Comparison of ENCODE assay signal across 19 cellular contexts in the genomic region with DNA sequence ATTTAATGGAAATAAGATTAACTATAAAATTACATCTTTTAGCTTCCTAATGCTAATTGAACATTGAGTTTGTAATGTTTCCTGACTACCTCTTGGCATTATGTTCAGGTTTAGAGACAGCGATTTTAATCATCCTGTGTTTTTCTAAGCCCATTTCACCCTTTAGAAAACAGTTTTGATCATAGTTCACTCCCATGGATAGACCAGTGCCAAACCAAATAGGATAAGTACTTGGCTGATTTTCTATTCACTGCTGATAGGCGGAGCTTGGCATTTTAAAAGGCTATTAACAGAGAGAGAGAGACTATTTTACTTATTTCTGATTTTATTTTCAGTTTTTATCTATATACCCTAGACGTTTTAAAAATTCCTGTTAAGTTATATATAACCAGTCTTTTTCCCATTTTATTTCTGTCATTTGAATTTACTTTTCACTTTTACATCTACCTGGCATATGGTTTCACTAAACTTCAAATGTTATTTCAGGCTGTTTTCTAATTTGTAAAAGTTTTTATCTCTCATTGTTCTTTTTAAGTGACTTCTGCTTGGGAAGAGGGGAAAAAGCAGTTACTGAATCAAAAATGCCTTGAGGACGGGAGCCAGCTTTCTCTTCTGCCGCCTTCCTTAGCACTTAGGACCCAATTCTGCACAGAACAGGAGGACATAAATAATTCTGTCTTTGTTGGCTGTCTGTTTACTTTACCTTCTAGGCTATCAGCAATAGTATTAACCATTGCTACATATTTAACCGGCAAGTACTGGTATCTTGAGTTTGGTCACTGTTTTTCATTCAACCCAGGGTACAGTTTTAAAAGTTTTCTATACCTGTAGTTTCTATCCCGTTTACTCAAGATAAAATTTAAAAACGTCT. TPM values are rescaled to one million over a fixed set of nuclear protein-coding genes. Genes with fewer than 3 reads are reported as not detected.
A peak's percentile ranks its signal among the peaks of the same experiment; 100 is the strongest.
DNase-seq lines count a peak whose midpoint lies in the region; ATAC-seq, FAIRE-seq and TF ChIP-seq lines count a peak whose summit lies in the region.
"Had no signal": no experiment of that assay in that cellular context is flagged by ENCODE, and none has a peak within 500 bp of the region (broad histone marks: within the 10 kb centered on the region; RNA-seq: fewer than 3 reads in every experiment).

No MANE protein-coding gene starts in this region.

- H3K4me1 ChIP-seq in ACC112 (ENCODE audit: control insufficient read depth, insufficient read depth, low read length, unreplicated experiment) (peaks cover 19% of the 10 kb centered on the region), endothelial cell of umbilical vein (ENCODE audit: control insufficient read depth, extremely low read depth, insufficient read depth, low read length) (peaks cover 32% of the 10 kb centered on the region), mesenchymal stem cell (ENCODE audit: control insufficient read depth, insufficient read depth, low read depth, low read length) (no peaks in the 10 kb centered on the region), gastrocnemius medialis (no peaks in the 10 kb centered on the region)

- no peak overlapping the region for H3K14ac ChIP-seq in mesenchymal stem cell (ENCODE audit: low read length in 2 of 2)

- H3K9me1 ChIP-seq in endothelial cell of umbilical vein (replicated peaks; ENCODE audit: control insufficient read depth, extremely low read depth, insufficient read depth, low read length) = no peaks in the 10 kb centered on the region

- peaks cover 12% of the 10 kb centered on the region for H3K79me1 ChIP-seq in mesenchymal stem cell (replicated peaks; ENCODE audit: low read length, poor library complexity, severe bottlenecking)

- H3K79me2 ChIP-seq in ACC112 (ENCODE audit: control insufficient read depth, insufficient read depth, low read length, unreplicated experiment) = peaks cover 13% of the 10 kb centered on the region
- H3K79me2 ChIP-seq in endothelial cell of umbilical vein (ENCODE audit: control insufficient read depth, insufficient read depth, low read length) = peaks cover 3% of the 10 kb centered on the region

- ATAC-seq in GM18907 (IDR thresholded peaks at IDR 0.05; ENCODE audit: unreplicated experiment) = no peak
- no peak for ATAC-seq in gastrocnemius medialis

- no peak overlapping the region for H3K4ac ChIP-seq in mesenchymal stem cell (ENCODE audit: low read depth in 1 of 2, low read length in 2 of 2)

- TF ChIP-seq POLR2A in endothelial cell of umbilical vein (IDR thresholded peaks at IDR 0.05; ENCODE audit: low read depth, low read length) = no peak
- TF ChIP-seq POLR2A in gastrocnemius medialis (IDR thresholded peaks at IDR 0.05) = no peak

- peak; percentile 20 for DNase-seq in NCI-H2081 treated with DMSO at 0.1 percent for 48 hours (lab: John Stamatoyannopoulos, UW)
- DNase-seq in endothelial cell of umbilical vein (ENCODE audit: low read depth, low spot score) = peak; percentile 74
- peak; percentile 10 for DNase-seq in mesenchymal stem cell
- DNase-seq in NAMALWA (ENCODE audit: low spot score) = no peak
- DNase-seq in NCI-H345 treated with DMSO at 0.1 percent for 48 hours (lab: John Stamatoyannopoulos, UW; ENCODE audit: unreplicated experiment) = no peak
- DNase-seq in gastrocnemius medialis = no peak
- DNase-seq: activated CD4-positive, alpha-beta T cell treated with anti-CD3 and anti-CD28 coated beads for 4 hours; activated naive CD8-positive, alpha-beta T cell treated with anti-CD3 and anti-CD28 coated beads, Interleukin-2, amount 10 ng/mL, durations not matched to agents 7 days and 5 days; activated T-cell treated with anti-CD3 and anti-CD28 coated beads, Interleukin-2, amount 50 U/mL, for 24 hours; GF-D8; naive B cell; NCI-H187; SHP77 treated with DMSO at 0.1 percent for 48 hours; thyroid gland had no signal

- H3K27me3 ChIP-seq in ACC112 (ENCODE audit: insufficient read depth, low read length) (no peaks in the 10 kb centered on the region), endothelial cell of umbilical vein (ENCODE audit: control insufficient read depth in 2 of 2, insufficient read depth in 2 of 2, low read length in 2 of 2) (no peaks in the 10 kb centered on the region), mesenchymal stem cell (ENCODE audit: control insufficient read depth in 1 of 2, insufficient read depth in 1 of 2, low read length in 2 of 2) (no peaks in the 10 kb centered on the region), gastrocnemius medialis (no peaks in the 10 kb centered on the region)
- H3K27me3 ChIP-seq: thyroid gland had no signal

- H2BK12ac ChIP-seq in mesenchymal stem cell (ENCODE audit: low read length in 2 of 2) = no peak overlapping the region

- H2BK120ac ChIP-seq in mesenchymal stem cell (ENCODE audit: low read depth, low read length) = peak overlapping the region; percentile 19

- no peak overlapping the region for H2AK5ac ChIP-seq in mesenchymal stem cell (ENCODE audit: low read length, severe bottlenecking)

- POLR2A ChIA-PET in endothelial cell of umbilical vein (lab: Charles Lee) = interaction anchor here (1.5 kb wide), 1 partner anchor 18 kb away, joined by 3 read pairs; no protein-coding TSS in a partner anchor

- H2BK15ac ChIP-seq in mesenchymal stem cell (ENCODE audit: low read depth, poor library complexity, severe bottlenecking) = no peak overlapping the region

- H3K4me2 ChIP-seq in endothelial cell of umbilical vein (ENCODE audit: insufficient read depth, low read length) (peak overlapping the region; percentile 79), mesenchymal stem cell (ENCODE audit: low read length, poor library complexity, severe bottlenecking) (no peak overlapping the region)
- H3K4me2 ChIP-seq: KMS-11 had no signal

- no peak overlapping the region for H4K91ac ChIP-seq in mesenchymal stem cell (ENCODE audit: low read length)

- peak; percentile 68 for FAIRE-seq in endothelial cell of umbilical vein (lab: Jason Lieb, UNC)

- TF ChIP-seq CTCF in endothelial cell of umbilical vein (IDR thresholded peaks at IDR 0.05; ENCODE audit: extremely low read depth in 1 of 2, insufficient read depth in 1 of 2, low read depth in 1 of 2, low read length in 2 of 2) (no peak), gastrocnemius medialis (IDR thresholded peaks at IDR 0.05 in 4 of 5, conservative IDR thresholded peaks at IDR 0.05 in 1 of 5) (no peak)

- H4K20me1 ChIP-seq in endothelial cell of umbilical vein (replicated peaks; ENCODE audit: control insufficient read depth, extremely low read depth, insufficient read depth, low read length) = no peaks in the 10 kb centered on the region

- H3K18ac ChIP-seq in mesenchymal stem cell (ENCODE audit: low read depth in 1 of 2, low read length in 2 of 2) = no peak overlapping the region

- H3K9me3 ChIP-seq in endothelial cell of umbilical vein (replicated peaks; ENCODE audit: control insufficient read depth, insufficient read depth, low read length) (no peaks in the 10 kb centered on the region), mesenchymal stem cell (ENCODE audit: control insufficient read depth, low read length) (no peaks in the 10 kb centered on the region), gastrocnemius medialis (no peaks in the 10 kb centered on the region)
- H3K9me3 ChIP-seq: thyroid gland had no signal

- CTCF ChIA-PET in endothelial cell of umbilical vein (lab: Charles Lee) = interaction anchor here (0.8 to 2.7 kb wide), 12 partner anchors 9 to 134 kb away, joined by 3 to 10 read pairs (median 5); partner anchors contain the start of gene SGMS2

- H3K4me3 ChIP-seq in ACC112 (ENCODE audit: low read depth, low read length) = peak overlapping the region; percentile 42; the same call in 1 of the 2 replicates
- H3K4me3 ChIP-seq in endothelial cell of umbilical vein (replicated peaks in 1 of 3; ENCODE audit: insufficient read depth in 1 of 3, low read depth in 1 of 3, low read length in 3 of 3) = peak overlapping the region in 2 of 3 experiments; percentile 16 to 25
- no peak overlapping the region for H3K4me3 ChIP-seq in mesenchymal stem cell (ENCODE audit: insufficient read depth in 1 of 2, low read depth in 1 of 2, low read length in 2 of 2)
- no peak overlapping the region for H3K4me3 ChIP-seq in gastrocnemius medialis
- H3K4me3 ChIP-seq: thyroid gland had no signal

- H3K27ac ChIP-seq in ACC112 (ENCODE audit: low read depth, low read length) = no peak overlapping the region
- H3K27ac ChIP-seq in endothelial cell of umbilical vein (ENCODE audit: insufficient read depth, low read depth, low read length) = peak overlapping the region; percentile 32
- H3K27ac ChIP-seq in mesenchymal stem cell (ENCODE audit: low read length, poor library complexity, severe bottlenecking) = no peak overlapping the region
- no peak overlapping the region for H3K27ac ChIP-seq in gastrocnemius medialis
- H3K27ac ChIP-seq: epithelial cell of prostate, HL-60, KMS-11, thyroid gland had no signal

- no peak overlapping the region for H4K8ac ChIP-seq in mesenchymal stem cell (ENCODE audit: low read length)

- no peak overlapping the region for H2BK5ac ChIP-seq in mesenchymal stem cell (ENCODE audit: low read depth, low read length, poor library complexity, severe bottlenecking)

- H3K23ac ChIP-seq in mesenchymal stem cell (ENCODE audit: low read length in 2 of 2) = no peak overlapping the region

- H3K9ac ChIP-seq in endothelial cell of umbilical vein (replicated peaks; ENCODE audit: extremely low read depth, insufficient read depth, low read length) = peak overlapping the region; percentile 51
- H3K9ac ChIP-seq in mesenchymal stem cell (ENCODE audit: low read length) = peak overlapping the region; percentile 75
- H3K9ac ChIP-seq: KMS-11 had no signal

- dilution Hi-C loops in endothelial cell of umbilical vein (cut with MboI; ENCODE audit: extremely low pct_ligation_motif_present, low sequenced_read_pairs) = no loop called here

- intact Hi-C loops in endothelial cell of umbilical vein (cut with micrococcal nuclease) (loop anchor here (1.0 to 2.0 kb wide), 3 partner anchors 16 to 46 kb away; partner anchors contain the start of gene SGMS2), gastrocnemius medialis (cut with DNase I; ENCODE audit: low total_unique reads) (no loop called here)

- H3K36me3 ChIP-seq in ACC112 (ENCODE audit: insufficient read depth, low read length) = peaks cover 6% of the 10 kb centered on the region; the same call in 1 of the 2 replicates
- no peaks in the 10 kb centered on the region for H3K36me3 ChIP-seq in endothelial cell of umbilical vein (ENCODE audit: control insufficient read depth in 2 of 2, extremely low read depth in 1 of 2, insufficient read depth in 2 of 2, low read length in 2 of 2)
- H3K36me3 ChIP-seq in mesenchymal stem cell (ENCODE audit: control insufficient read depth in 1 of 2, insufficient read depth in 2 of 2, low read depth in 1 of 2, low read length in 2 of 2) = no peaks in the 10 kb centered on the region
- no peaks in the 10 kb centered on the region for H3K36me3 ChIP-seq in gastrocnemius medialis
- H3K36me3 ChIP-seq: thyroid gland had no signal

- in situ Hi-C loops in gastrocnemius medialis (cut with MboI; ENCODE audit: low sequenced_read_pairs in 4 of 4) = no loop called here

- H2AFZ ChIP-seq in ACC112 (ENCODE audit: low read length, unreplicated experiment) = no peak overlapping the region
- peak overlapping the region; percentile 51 for H2AFZ ChIP-seq in endothelial cell of umbilical vein (ENCODE audit: low read depth, low read length)
- H2AFZ ChIP-seq in mesenchymal stem cell (ENCODE audit: low read depth, low read length) = no peak overlapping the region

- WGBS in mesenchymal stem cell = 67% methylated on average over 2 of the region's 8 CpGs

- no TSS peak for BruUV-seq in endothelial cell of umbilical vein (replicated peaks; lab: Mats Ljungman, UMichigan)

RNA-seq across cellular contexts. Expression of gene SGMS2, which starts 46.4 kb away (rescaled TPM):
- total RNA-seq in endothelial cell of umbilical vein = 33.0 and 35.9 TPM in 2 replicates
- polyA plus RNA-seq in endothelial cell of umbilical vein = 33.2 and 39.1 TPM in 2 replicates
- polyA plus RNA-seq in endothelial cell of umbilical vein (2011; cell fraction: cytosol; rRNA removed) = 16.1 and 16.3 TPM in 2 replicates
- 17.8 and 25.6 TPM in 2 replicates for polyA plus RNA-seq in endothelial cell of umbilical vein (2011; cell fraction: nucleus; rRNA removed)
- 23.9 and 31.4 TPM in 2 replicates for polyA plus RNA-seq in endothelial cell of umbilical vein (2012)
- polyA minus RNA-seq in endothelial cell of umbilical vein = 162 and 181 TPM in 2 replicates
- 22.0 TPM for polyA minus RNA-seq in endothelial cell of umbilical vein (2011; cell fraction: cytosol; rRNA and poly(A)+ RNA removed)
- polyA minus RNA-seq in endothelial cell of umbilical vein (2011; cell fraction: nucleus; rRNA and poly(A)+ RNA removed) = 46.8 and 50.8 TPM in 2 replicates
- 12.5 TPM for polyA plus RNA-seq in mesenchymal stem cell (2013, experiment 1 of 2)
- 12.4 TPM for polyA plus RNA-seq in mesenchymal stem cell (2013, experiment 2 of 2)
- total RNA-seq in gastrocnemius medialis = 10 to 100 TPM; 10.2 to 79.1 (median 23.8) TPM
- total RNA-seq: activated naive CD8-positive, alpha-beta T cell treated with anti-CD3 and anti-CD28 coated beads, Interleukin-2, amount 10 ng/mL, durations not matched to agents 7 days and 5 days had no signal

Comparison
In these comparisons a context has a peak if more than half of its experiments do, and no peak if none do; other contexts are left out.
1. H3K4me3 ChIP-seq: peak in ACC112 (single experiment) and endothelial cell of umbilical vein (2 of 3); none in mesenchymal stem cell (0 of 2) and gastrocnemius medialis (0 of 4).
2. DNase-seq: peak in NCI-H2081 treated with DMSO at 0.1 percent for 48 hours (single experiment), endothelial cell of umbilical vein (single experiment) and mesenchymal stem cell (single experiment); none in NAMALWA (single experiment), NCI-H345 treated with DMSO at 0.1 percent for 48 hours (single experiment) and gastrocnemius medialis (0 of 2).